ENCODE assay signal across 29 cellular contexts in genomic region chrX:63115196-63115595, GRCh38.
"Had no signal": no experiment of that assay in that cellular context is flagged by ENCODE, and none has a peak within 500 bp of the region (broad histone marks: within the 10 kb centered on the region; RNA-seq: fewer than 3 reads in every experiment).

No MANE protein-coding gene starts in this region.

- H3K27me3 Mint-ChIP-seq: stimulated activated memory B cell treated with anti-CD40 and anti-IgM and Interleukin-4, amounts not matched to agents 10 μg/mL and 1 μg/mL and 100 μg/mL, for 72 hours; stimulated activated naive B cell treated with anti-CD40 and anti-IgM and Interleukin-4, amounts not matched to agents 10 μg/mL and 1 μg/mL and 100 μg/mL, for 72 hours; stimulated activated naive CD8-positive, alpha-beta T cell treated with anti-CD3 and anti-CD28 coated beads, Interleukin-15, amount 100 ng/mL, for 72 hours; stimulated activated naive CD8-positive, alpha-beta T cell treated with anti-CD3 and anti-CD28 coated beads, Interleukin-15, Interleukin-2, amounts not matched to agents 100 ng/mL and 50 ng/mL, for 24 hours; type B pancreatic cell had no signal

- FAIRE-seq: urothelium cell line had no signal

- H3K9me3 Mint-ChIP-seq: stimulated activated effector memory CD8-positive, alpha-beta T cell treated with anti-CD3 and anti-CD28 coated beads, Interleukin-12 subunit alpha, Interleukin-12 subunit beta, amount 100 ng/mL, for 72 hours; stimulated activated memory B cell treated with anti-CD40 and anti-IgM and Interleukin-4, amounts not matched to agents 10 μg/mL and 1 μg/mL and 100 μg/mL, for 72 hours; stimulated activated naive CD8-positive, alpha-beta T cell treated with anti-CD3 and anti-CD28 coated beads, Interleukin-15, amount 100 ng/mL, for 72 hours; stimulated activated naive CD8-positive, alpha-beta T cell treated with anti-CD3 and anti-CD28 coated beads, Interleukin-15, Interleukin-2, amounts not matched to agents 100 ng/mL and 50 ng/mL, for 24 hours; type B pancreatic cell had no signal

- H3K36me3 ChIP-seq: stomach, suprapubic skin, thoracic aorta, thyroid gland, tibial artery, tibial nerve, transverse colon, upper lobe of left lung, upper lobe of right lung, uterus, vagina had no signal

- DNase-seq: stimulated activated CD4-positive, alpha-beta T cell treated with anti-CD3 and anti-CD28 coated beads, Interleukin-2, amount 100 ng/mL, for 48 hours; stimulated activated CD4-positive, alpha-beta T cell treated with anti-CD3 and anti-CD28 coated beads, Interleukin-4, amount 100 ng/mL, for 1 hour; stimulated activated CD4-positive, alpha-beta T cell treated with anti-CD3 and anti-CD28 coated beads, Interleukin-4, amount 100 ng/mL, for 24 hours; stimulated activated CD4-positive, alpha-beta T cell treated with anti-CD3 and anti-CD28 coated beads, Interleukin-4, amount 100 ng/mL, for 4 hours; stimulated activated CD8-positive, alpha-beta memory T cell treated with anti-CD3 and anti-CD28 coated beads, Interleukin-4, amount 100 ng/mL, for 48 hours; stimulated activated naive B cell treated with anti-CD40 and anti-IgM and Interleukin-4, amounts not matched to agents 10 μg/mL and 1 μg/mL and 100 μg/mL, for 72 hours; stimulated activated naive CD4-positive, alpha-beta T cell; stimulated activated naive CD4-positive, alpha-beta T cell treated with Interleukin-2 at 50 U/mL for 16 hours; stimulated activated naive CD8-positive, alpha-beta T cell treated with anti-CD3 and anti-CD28 coated beads, Interleukin-15, amount 100 ng/mL, for 72 hours; stimulated activated naive CD8-positive, alpha-beta T cell treated with anti-CD3 and anti-CD28 coated beads, Interleukin-15, Interleukin-2, amounts not matched to agents 100 U/mL and 50 U/mL, for 24 hours; stomach; substantia nigra; testis; thyroid gland; tibial artery; transverse colon; trophoblast cell; upper lobe of left lung; upper lobe of right lung; uterus had no signal

- H3K4me1 ChIP-seq: stomach, suprapubic skin, testis, thyroid gland, tibial artery, tibial nerve, transverse colon, upper lobe of left lung, upper lobe of right lung, uterus, vagina had no signal

- H3K4me3 ChIP-seq: stomach, suprapubic skin, testis, thoracic aorta, thyroid gland, tibial artery, tibial nerve, transverse colon, upper lobe of left lung, upper lobe of right lung, uterus, vagina had no signal

- H3K36me3 Mint-ChIP-seq: stimulated activated effector memory CD8-positive, alpha-beta T cell treated with anti-CD3 and anti-CD28 coated beads, Interleukin-12 subunit alpha, Interleukin-12 subunit beta, amount 100 ng/mL, for 72 hours; stimulated activated memory B cell treated with anti-CD40 and anti-IgM and Interleukin-4, amounts not matched to agents 10 μg/mL and 1 μg/mL and 100 μg/mL, for 72 hours; stimulated activated naive B cell treated with anti-CD40 and anti-IgM and Interleukin-4, amounts not matched to agents 10 μg/mL and 1 μg/mL and 100 μg/mL, for 72 hours; type B pancreatic cell had no signal

- H3K27ac ChIP-seq: stomach, suprapubic skin, testis, thoracic aorta, thyroid gland, tibial artery, tibial nerve, transverse colon, upper lobe of left lung, upper lobe of right lung, uterus, vagina had no signal

- ATAC-seq: stimulated activated effector memory CD8-positive, alpha-beta T cell treated with anti-CD3 and anti-CD28 coated beads, Interleukin-12 subunit alpha, Interleukin-12 subunit beta, amount 100 ng/mL, for 72 hours; stimulated activated memory B cell treated with anti-CD40 and anti-IgM and Interleukin-4, amounts not matched to agents 10 μg/mL and 1 μg/mL and 100 μg/mL, for 72 hours; stimulated activated naive B cell treated with anti-CD40 and anti-IgM and Interleukin-4, amounts not matched to agents 10 μg/mL and 1 μg/mL and 100 μg/mL, for 72 hours; stimulated activated naive CD8-positive, alpha-beta T cell treated with anti-CD3 and anti-CD28 coated beads, Interleukin-15, amount 100 ng/mL, for 72 hours; stimulated activated naive CD8-positive, alpha-beta T cell treated with anti-CD3 and anti-CD28 coated beads, Interleukin-15, Interleukin-2, amounts not matched to agents 100 U/mL and 50 U/mL, for 24 hours; upper lobe of right lung had no signal

- H3K4me3 Mint-ChIP-seq: stimulated activated effector memory CD8-positive, alpha-beta T cell treated with anti-CD3 and anti-CD28 coated beads, Interleukin-12 subunit alpha, Interleukin-12 subunit beta, amount 100 ng/mL, for 72 hours; stimulated activated memory B cell treated with anti-CD40 and anti-IgM and Interleukin-4, amounts not matched to agents 10 μg/mL and 1 μg/mL and 100 μg/mL, for 72 hours; stimulated activated naive B cell treated with anti-CD40 and anti-IgM and Interleukin-4, amounts not matched to agents 10 μg/mL and 1 μg/mL and 100 μg/mL, for 72 hours; stimulated activated naive CD8-positive, alpha-beta T cell treated with anti-CD3 and anti-CD28 coated beads, Interleukin-15, amount 100 ng/mL, for 72 hours; stimulated activated naive CD8-positive, alpha-beta T cell treated with anti-CD3 and anti-CD28 coated beads, Interleukin-15, Interleukin-2, amounts not matched to agents 100 ng/mL and 50 ng/mL, for 24 hours; type B pancreatic cell had no signal

- H3K9me3 ChIP-seq: suprapubic skin, testis, thoracic aorta, thyroid gland, tibial artery, tibial nerve, transverse colon, upper lobe of left lung, upper lobe of right lung, uterus, vagina had no signal

- H3K27ac Mint-ChIP-seq: stimulated activated effector memory CD8-positive, alpha-beta T cell treated with anti-CD3 and anti-CD28 coated beads, Interleukin-12 subunit alpha, Interleukin-12 subunit beta, amount 100 ng/mL, for 72 hours; stimulated activated memory B cell treated with anti-CD40 and anti-IgM and Interleukin-4, amounts not matched to agents 10 μg/mL and 1 μg/mL and 100 μg/mL, for 72 hours; stimulated activated naive B cell treated with anti-CD40 and anti-IgM and Interleukin-4, amounts not matched to agents 10 μg/mL and 1 μg/mL and 100 μg/mL, for 72 hours; stimulated activated naive CD8-positive, alpha-beta T cell treated with anti-CD3 and anti-CD28 coated beads, Interleukin-15, amount 100 ng/mL, for 72 hours; stimulated activated naive CD8-positive, alpha-beta T cell treated with anti-CD3 and anti-CD28 coated beads, Interleukin-15, Interleukin-2, amounts not matched to agents 100 ng/mL and 50 ng/mL, for 24 hours; type B pancreatic cell had no signal

- H3K4me1 Mint-ChIP-seq: stimulated activated effector memory CD8-positive, alpha-beta T cell treated with anti-CD3 and anti-CD28 coated beads, Interleukin-12 subunit alpha, Interleukin-12 subunit beta, amount 100 ng/mL, for 72 hours; stimulated activated memory B cell treated with anti-CD40 and anti-IgM and Interleukin-4, amounts not matched to agents 10 μg/mL and 1 μg/mL and 100 μg/mL, for 72 hours; stimulated activated naive B cell treated with anti-CD40 and anti-IgM and Interleukin-4, amounts not matched to agents 10 μg/mL and 1 μg/mL and 100 μg/mL, for 72 hours; stimulated activated naive CD8-positive, alpha-beta T cell treated with anti-CD3 and anti-CD28 coated beads, Interleukin-15, amount 100 ng/mL, for 72 hours had no signal

- H3K27me3 ChIP-seq: stomach, suprapubic skin, testis, thyroid gland, tibial artery, tibial nerve, transverse colon, upper lobe of left lung, upper lobe of right lung, uterus, vagina had no signal
